Comparison of ENCODE assay signal across 17 cellular contexts in genomic region chr10:75091173-75091572, GRCh38. TPM values are rescaled to one million over a fixed set of nuclear protein-coding genes. Genes with fewer than 3 reads are reported as not detected.
DNase-seq lines count a peak whose midpoint lies in the region; ATAC-seq, FAIRE-seq and TF ChIP-seq lines count a peak whose summit lies in the region.
"Had no signal": no experiment of that assay in that cellular context is flagged by ENCODE, and none has a peak within 500 bp of the region (broad histone marks: within the 10 kb centered on the region; RNA-seq: fewer than 3 reads in every experiment).

No MANE protein-coding gene starts in this region.

- TF ChIP-seq CTCF in GM23338 (conservative IDR thresholded peaks at IDR 0.05; ENCODE audit: low read depth in 2 of 2): no peak
- TF ChIP-seq CTCF in K562 (IDR thresholded peaks at IDR 0.05 in 2 of 3, conservative IDR thresholded peaks at IDR 0.05 in 1 of 3; ENCODE audit: insufficient read depth in 2 of 3, low read depth in 1 of 3, low read length in 3 of 3): no peak

- intact Hi-C loops in K562 (cut with micrococcal nuclease): no loop called here

- DNase-seq in NCI-H2196 (lab: John Stamatoyannopoulos, UW; ENCODE audit: unreplicated experiment) (peak; percentile 16), NCI-H2196 treated with DMSO at 0.1 percent for 48 hours (lab: John Stamatoyannopoulos, UW; ENCODE audit: unreplicated experiment) (no peak), GM23338 (ENCODE audit: low spot score) (no peak), NCI-H1048 (lab: John Stamatoyannopoulos, UW) (peak; percentile 71), K562 (ENCODE audit: extremely low read depth in 1 of 4, low spot score in 3 of 4) (no peak), G401 (ENCODE audit: low spot score) (no peak), OCI-M2 (lab: John Stamatoyannopoulos, UW; ENCODE audit: unreplicated experiment) (no peak)
- DNase-seq: BE2C; CD4-positive, alpha-beta memory T cell had no signal

- no peaks in the 10 kb centered on the region for H3K36me3 Mint-ChIP-seq in GM23338 (ENCODE audit: low read depth)
- H3K36me3 Mint-ChIP-seq: CD4-positive, alpha-beta memory T cell had no signal

- H3K79me2 ChIP-seq in GM23338 (replicated peaks; ENCODE audit: insufficient read depth) (no peaks in the 10 kb centered on the region), K562 (ENCODE audit: control insufficient read depth, insufficient read depth, low read length) (no peaks in the 10 kb centered on the region)

- no peaks in the 10 kb centered on the region for H3K9me2 ChIP-seq in GM23338 (ENCODE audit: insufficient read depth)

- H3K27me3 ChIP-seq in GM23338 (ENCODE audit: insufficient read depth) (no peaks in the 10 kb centered on the region), K562 (ENCODE audit: control insufficient read depth in 2 of 2, insufficient read depth in 2 of 2, low read length in 2 of 2) (no peaks in the 10 kb centered on the region)
- H3K27me3 ChIP-seq: BE2C had no signal

- no peak overlapping the region for H3K27ac ChIP-seq in GM23338 (ENCODE audit: low read depth)
- H3K27ac ChIP-seq in K562 (ENCODE audit: extremely low read depth, low read depth, low read length): no peak overlapping the region
- H3K27ac ChIP-seq: A549, C4-2B had no signal

- no peak for FAIRE-seq in K562 (lab: Jason Lieb, UNC)
- FAIRE-seq: A549, GM12878, GM18507, H1 had no signal

- in situ Hi-C loops in K562 (cut with MboI): loop anchor here (10.0 kb wide), 1 partner anchor 356 kb away; no protein-coding TSS in a partner anchor
- in situ Hi-C loops in G401 (cut with HindIII; ENCODE audit: low sequenced_read_pairs): no loop called here

- H2AFZ ChIP-seq in GM23338 (0 out of 2 replicates have a peak overlapping the region, but pooled peaks have one; percentile 28), K562 (ENCODE audit: low read depth, low read length) (no peak overlapping the region)

- H3K4me3 ChIP-seq in GM23338 (no peak overlapping the region), K562 (no peak overlapping the region)
- H3K4me3 ChIP-seq: A549, GM12878, HAP-1 had no signal

- H3K4me1 ChIP-seq in GM23338 (ENCODE audit: insufficient read depth): peaks cover 12% of the 10 kb centered on the region; the same call in 1 of the 2 replicates
- H3K4me1 ChIP-seq in K562 (replicated peaks in 1 of 2; ENCODE audit: control insufficient read depth in 2 of 2, insufficient read depth in 2 of 2, low read length in 2 of 2): peaks cover 6 to 10% of the 10 kb centered on the region in 2 experiments; a peak in 4 of 5 replicates
- H3K4me1 ChIP-seq: A549, BE2C, HAP-1 had no signal

- no peaks in the 10 kb centered on the region; the same call in 2 of the 3 replicates for H3K9me3 Mint-ChIP-seq in GM23338
- H3K9me3 Mint-ChIP-seq: CD4-positive, alpha-beta memory T cell had no signal

- H4K20me1 ChIP-seq in GM23338 (replicated peaks; ENCODE audit: insufficient read depth) (no peaks in the 10 kb centered on the region), K562 (replicated peaks; ENCODE audit: control insufficient read depth, insufficient read depth, low read length) (no peaks in the 10 kb centered on the region)

- H3K27ac Mint-ChIP-seq in GM23338: no peak overlapping the region
- H3K27ac Mint-ChIP-seq: IgD-negative memory B cell had no signal

- no peaks in the 10 kb centered on the region for H3K9me3 ChIP-seq in K562 (replicated peaks; ENCODE audit: control insufficient read depth, insufficient read depth, low read depth, low read length)
- H3K9me3 ChIP-seq: A549, BE2C, HAP-1 had no signal

- no peak overlapping the region for H3K4me3 Mint-ChIP-seq in GM23338
- H3K4me3 Mint-ChIP-seq: CD4-positive, alpha-beta memory T cell; IgD-negative memory B cell had no signal

- TF ChIP-seq RAD21 in K562 (CRISPR knock-in tag; conservative IDR thresholded peaks at IDR 0.05 in 1 of 2, IDR thresholded peaks at IDR 0.05 in 1 of 2): no peak

- no peak for ATAC-seq in GM23338
- no peak for ATAC-seq in K562
- ATAC-seq in GM21381 (IDR thresholded peaks at IDR 0.05; ENCODE audit: unreplicated experiment): no peak
- ATAC-seq: A549, GM12878 had no signal

- H3K27me3 Mint-ChIP-seq in GM23338 (ENCODE audit: insufficient read depth, low read depth, poor library complexity): peaks cover 7% of the 10 kb centered on the region
- H3K27me3 Mint-ChIP-seq: CD4-positive, alpha-beta memory T cell had no signal

- H3K4me1 Mint-ChIP-seq in GM23338: peaks cover 20% of the 10 kb centered on the region

- POLR2A ChIA-PET in K562 (lab: Yijun Ruan, JAX): interaction anchor here (0.6 to 2.2 kb wide), 4 partner anchors 12 to 21 kb away, joined by 3 to 6 read pairs (median 4); no protein-coding TSS in a partner anchor

- TF ChIP-seq POLR2A in K562 (conservative IDR thresholded peaks at IDR 0.05): no peak

- CTCF ChIA-PET in K562 (lab: Yijun Ruan, JAX; ENCODE audit: low intra/inter-chr PET ratio): no interaction called here

- no peak for TF ChIP-seq EP300 in K562 (IDR thresholded peaks at IDR 0.05; ENCODE audit: low read length)

- H3K9me1 ChIP-seq in K562 (ENCODE audit: control insufficient read depth, insufficient read depth, low read length): no peaks in the 10 kb centered on the region

- WGBS in K562 (ENCODE audit: insufficient coverage, low coverage, missing lambda C conversion rate): 23% methylated on average over 3 of the region's 3 CpGs

- H3K9ac ChIP-seq in K562 (ENCODE audit: insufficient read depth in 1 of 2, low read depth in 2 of 2, low read length in 2 of 2): no peak overlapping the region

- no peak overlapping the region for H3K4me2 ChIP-seq in GM23338
- H3K4me2 ChIP-seq in K562 (ENCODE audit: insufficient read depth, low read length): no peak overlapping the region
- H3K4me2 ChIP-seq: A549 had no signal

- BruUV-seq in K562 (replicated peaks; lab: Mats Ljungman, UMichigan): no TSS peak

- H3F3A ChIP-seq in GM23338 (replicated peaks; ENCODE audit: low read depth): no peaks in the 10 kb centered on the region

- H3K36me3 ChIP-seq in GM23338 (ENCODE audit: insufficient read depth) (no peaks in the 10 kb centered on the region), K562 (ENCODE audit: control insufficient read depth, insufficient read depth, low read length) (no peaks in the 10 kb centered on the region)
- H3K36me3 ChIP-seq: BE2C, HAP-1 had no signal

TF ChIP-seq in GM23338, 12 proteins besides CTCF, POLR2A, EP300 and RAD21 (continues in another document):
- TF ChIP-seq STAT1 (IDR thresholded peaks at IDR 0.05; ENCODE audit: unreplicated experiment) (no peak), EZH2phosphoT487 (IDR thresholded peaks at IDR 0.05; ENCODE audit: unreplicated experiment) (no peak), ZNF331 (CRISPR knock-in tag; IDR thresholded peaks at IDR 0.05; ENCODE audit: low read depth) (no peak)

TF ChIP-seq in K562, 482 proteins besides CTCF, POLR2A, EP300 and RAD21:
- TF ChIP-seq NFIX (CRISPR knock-in tag; IDR thresholded peaks at IDR 0.05; ENCODE audit: low read depth) (peak; percentile 57), NFIC (IDR thresholded peaks at IDR 0.05) (peak; percentile 87), RB1 (IDR thresholded peaks at IDR 0.05; ENCODE audit: low read depth) (no peak)

RNA-seq across cellular contexts. Expression of gene SAMD8, which starts 20.3 kb away (rescaled TPM):
- total RNA-seq in GM23338 (2014; rRNA removed; shearing (Covaris generic)): 26.4 and 28.4 TPM in 2 replicates
- polyA plus RNA-seq in GM23338 (2016; fragmentation: Nextera tagmentation; extraction: Ambion mirVana) (6.4 and 7.8 TPM in 2 replicates), K562 (2011; rRNA removed) (16.1 and 16.7 TPM in 2 replicates), K562 (2014; fragmentation: Illumina TruSeq; extraction: Trizol) (5.4 and 6.2 TPM in 2 replicates), K562 (2014; fragmentation: Nextera tagmentation; extraction: Ambion mirVana) (1 to 10 TPM; 2.7 to 2.8 TPM), K562 (2014; rRNA removed) (5.5 and 5.7 TPM in 2 replicates)
- total RNA-seq in K562 (2011; cell fraction: chromatin; rRNA removed; ENCODE audit: low replicate concordance): 32.4 and 44.3 TPM in 2 replicates
- total RNA-seq in K562 (2011; cell fraction: nucleolus; rRNA removed): 9.3 and 10.0 TPM in 2 replicates
- total RNA-seq in K562 (2011; cell fraction: nucleoplasm; rRNA removed): 15.6 and 26.2 TPM in 2 replicates
- total RNA-seq in K562 (2014; rRNA removed) (4.6 and 6.2 TPM in 2 replicates), K562 (2014; rRNA removed; fragmentation: Illumina TruSeq; extraction: Trizol) (8.8 and 10.5 TPM in 2 replicates), K562 (2015; rRNA removed; fragmentation: Illumina TruSeq; extraction: Trizol) (7.9 and 8.2 TPM in 2 replicates), K562 (2021) (7.2 and 7.6 TPM in 2 replicates)
- polyA plus RNA-seq in K562 (2011; cell fraction: cytosol; rRNA removed): 7.1 and 15.1 TPM in 2 replicates
- 5.7 and 7.9 TPM in 2 replicates for polyA plus RNA-seq in K562 (2011; cell fraction: nucleus; rRNA removed)
- 3.2 and 5.0 TPM in 2 replicates for polyA plus RNA-seq in K562 (2012)
- polyA minus RNA-seq in K562 (2011; rRNA and poly(A)+ RNA removed): 28.0 and 29.4 TPM in 2 replicates
- polyA minus RNA-seq in K562 (2011; cell fraction: cytosol; rRNA and poly(A)+ RNA removed): 6.9 and 9.4 TPM in 2 replicates
- polyA minus RNA-seq in K562 (2011; cell fraction: nucleus; rRNA and poly(A)+ RNA removed): 3.5 and 9.0 TPM in 2 replicates
- 14.9 and 18.2 TPM in 2 replicates for total RNA-seq in G401 (2014; rRNA removed; shearing (Covaris generic))

Comparison
In these comparisons a context has a peak if more than half of its experiments do, and no peak if none do; other contexts are left out.
1. DNase-seq: peak in NCI-H2196 (single experiment) and NCI-H1048 (single experiment); none in NCI-H2196 treated with DMSO at 0.1 percent for 48 hours (single experiment), GM23338 (single experiment), K562 (0 of 4), G401 (single experiment) and OCI-M2 (single experiment).